ENCODE assay signal across 11 cellular contexts in genomic region chr3:153614563-153614962, GRCh38.
DNase-seq lines count a peak whose midpoint lies in the region; ATAC-seq and TF ChIP-seq lines count a peak whose summit lies in the region.
"Had no signal": no experiment of that assay in that cellular context is flagged by ENCODE, and none has a peak within 500 bp of the region (broad histone marks: within the 10 kb centered on the region; RNA-seq: fewer than 3 reads in every experiment).

No MANE protein-coding gene starts in this region.

- no peak overlapping the region for H3K4me2 ChIP-seq in trophoblast cell (ENCODE audit: low read length)

- peak; percentile 60 for DNase-seq in GM04504 (ENCODE audit: low read depth)
- peak; percentile 92 for DNase-seq in NOMO-1 treated with DMSO at 0.1 percent for 48 hours (lab: John Stamatoyannopoulos, UW; ENCODE audit: unreplicated experiment)
- DNase-seq in epithelial cell of proximal tubule (ENCODE audit: low read depth) = peak; percentile 50
- DNase-seq in trophoblast cell = peak; percentile 17 to 57
- DNase-seq in transverse colon = no peak
- DNase-seq: activated CD8-positive, alpha-beta T cell treated with anti-CD3 and anti-CD28 coated beads, Interleukin-2, amount 10 ng/mL, durations not matched to agents 7 days and 5 days; retina had no signal

- no peak overlapping the region for H2BK12ac ChIP-seq in trophoblast cell (ENCODE audit: low read length)

- no peak overlapping the region for H2BK120ac ChIP-seq in trophoblast cell (ENCODE audit: insufficient read depth, low read length, poor library complexity)

- H3K27me3 ChIP-seq in trophoblast cell (ENCODE audit: insufficient read depth, low read length) (no peaks in the 10 kb centered on the region), transverse colon (no peaks in the 10 kb centered on the region)

- no peak overlapping the region for H3K23ac ChIP-seq in trophoblast cell (ENCODE audit: low read length)

- no peak overlapping the region for H3K4me3 ChIP-seq in epithelial cell of proximal tubule (ENCODE audit: low read depth, low read length)
- no peak overlapping the region for H3K4me3 ChIP-seq in trophoblast cell (ENCODE audit: low read depth, low read length)
- no peak overlapping the region for H3K4me3 ChIP-seq in transverse colon
- H3K4me3 ChIP-seq: SK-N-MC had no signal

- TF ChIP-seq CTCF in epithelial cell of proximal tubule (conservative IDR thresholded peaks at IDR 0.05; ENCODE audit: low read depth, low read length) (no peak), transverse colon (IDR thresholded peaks at IDR 0.05) (no peak)

- TF ChIP-seq POLR2A in transverse colon (IDR thresholded peaks at IDR 0.05) = no peak

- H2AK5ac ChIP-seq in trophoblast cell (ENCODE audit: low read length) = no peak overlapping the region

- in situ Hi-C loops in transverse colon (cut with MboI; ENCODE audit: low pct_ligation_motif_present in 1 of 4, low pct_unique_long_range_greater_than_20kb in 1 of 4, low sequenced_read_pairs in 3 of 4) = loop anchor here in 2 of 4 donors (25.0 kb wide), 1 partner anchor 577 kb away; no protein-coding TSS in a partner anchor

- H2BK5ac ChIP-seq in trophoblast cell (ENCODE audit: low read depth, low read length, poor library complexity) = peak overlapping the region; percentile 21

- no peak overlapping the region for H3K27ac ChIP-seq in trophoblast cell (ENCODE audit: low read depth, low read length)
- no peak overlapping the region for H3K27ac ChIP-seq in transverse colon
- H3K27ac ChIP-seq: SK-N-MC had no signal

- H3K36me3 ChIP-seq in trophoblast cell (ENCODE audit: control insufficient read depth in 1 of 2, insufficient read depth in 2 of 2, low read length in 2 of 2) (no peaks in the 10 kb centered on the region), transverse colon (no peaks in the 10 kb centered on the region)

- no peaks in the 10 kb centered on the region for H3K9me3 ChIP-seq in trophoblast cell (ENCODE audit: insufficient read depth, low read depth, low read length)
- H3K9me3 ChIP-seq in transverse colon = no peaks in the 10 kb centered on the region

- no peak overlapping the region for H4K12ac ChIP-seq in trophoblast cell (ENCODE audit: low read depth, low read length)

- H3K79me2 ChIP-seq in trophoblast cell (ENCODE audit: control insufficient read depth, insufficient read depth, low read length, poor library complexity) = no peaks in the 10 kb centered on the region

- H3K18ac ChIP-seq in trophoblast cell (ENCODE audit: low read length) = no peak overlapping the region

- H2AFZ ChIP-seq in trophoblast cell (ENCODE audit: insufficient read depth, low read length, poor library complexity) = no peak overlapping the region

- no peak overlapping the region for H3K9ac ChIP-seq in trophoblast cell (ENCODE audit: low read length)

- TF ChIP-seq EP300 in transverse colon (IDR thresholded peaks at IDR 0.05; ENCODE audit: low read depth) = no peak

- ATAC-seq in GM21390 (IDR thresholded peaks at IDR 0.05; ENCODE audit: unreplicated experiment) = no peak
- no peak for ATAC-seq in GM19023 (IDR thresholded peaks at IDR 0.05; ENCODE audit: unreplicated experiment)
- no peak for ATAC-seq in GM18867 (IDR thresholded peaks at IDR 0.05; ENCODE audit: unreplicated experiment)
- ATAC-seq: activated CD8-positive, alpha-beta T cell treated with anti-CD3 and anti-CD28 coated beads, Interleukin-2, amount 10 ng/mL, durations not matched to agents 7 days and 5 days had no signal

- intact Hi-C loops in transverse colon (cut with DNase I; ENCODE audit: low total_unique reads) = no loop called here

- H3K79me1 ChIP-seq in trophoblast cell (ENCODE audit: low read length) = no peaks in the 10 kb centered on the region

- no peak overlapping the region for H4K91ac ChIP-seq in trophoblast cell (ENCODE audit: low read depth, low read length)

- H3K14ac ChIP-seq in trophoblast cell (ENCODE audit: low read length) = no peak overlapping the region

- H3K4ac ChIP-seq in trophoblast cell (ENCODE audit: low read depth, low read length) = no peak overlapping the region

- H4K8ac ChIP-seq in trophoblast cell (ENCODE audit: low read depth, low read length) = no peak overlapping the region

- H3K4me1 ChIP-seq in trophoblast cell (ENCODE audit: control insufficient read depth in 1 of 2, insufficient read depth in 2 of 2, low read length in 2 of 2) (no peaks in the 10 kb centered on the region), transverse colon (no peaks in the 10 kb centered on the region)
